29 cellular contexts compared by ENCODE assay signal in the genomic region with DNA sequence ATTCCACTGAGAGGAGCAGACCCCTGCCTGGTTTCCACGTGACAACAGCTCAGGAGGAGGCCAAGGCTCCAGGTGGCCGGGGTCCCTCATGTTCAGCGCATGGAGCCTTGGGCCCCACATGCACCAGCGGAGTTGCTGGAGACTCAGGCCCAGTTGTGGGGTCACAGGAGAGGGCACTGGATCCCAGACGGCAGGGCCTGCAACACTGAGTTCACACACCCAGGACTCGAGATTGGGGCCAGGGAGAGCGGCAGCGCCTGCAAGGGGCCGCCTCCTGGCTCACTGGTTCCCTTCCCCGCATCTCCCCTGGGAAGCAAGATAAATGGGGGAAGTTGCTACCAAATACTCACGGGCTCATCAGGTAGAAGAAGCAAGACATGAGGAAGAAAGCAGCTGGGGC.
DNase-seq lines count a peak whose midpoint lies in the region; ATAC-seq and TF ChIP-seq lines count a peak whose summit lies in the region.
"Had no signal": no experiment of that assay in that cellular context is flagged by ENCODE, and none has a peak within 500 bp of the region (broad histone marks: within the 10 kb centered on the region; RNA-seq: fewer than 3 reads in every experiment).

No MANE protein-coding gene starts in this region.

- H3K27me3 ChIP-seq in BLaER1 treated with 17β-estradiol and CSF1 and Interleukin-3, amounts not matched to agents 10 nM and 100 nM: no peaks in the 10 kb centered on the region
- H3K27me3 ChIP-seq in sigmoid colon: no peaks in the 10 kb centered on the region

- TF ChIP-seq CTCF in WTC11 (IDR thresholded peaks at IDR 0.05) (no peak), sigmoid colon (IDR thresholded peaks at IDR 0.05) (no peak)

- no peak for TF ChIP-seq EP300 in sigmoid colon (IDR thresholded peaks at IDR 0.05)

- no peak overlapping the region for H3K4me3 Mint-ChIP-seq in activated naive CD4-positive, alpha-beta T cell treated with anti-CD3 and anti-CD28 coated beads, Interleukin-2, amount 50 U/mL, for 24 hours
- no peak overlapping the region for H3K4me3 Mint-ChIP-seq in WTC11
- no peak overlapping the region for H3K4me3 Mint-ChIP-seq in activated CD4-positive, alpha-beta T cell treated with anti-CD3 and anti-CD28 coated beads, Interleukin-2, amount 10 ng/mL, durations not matched to agents 7 days and 5 days
- H3K4me3 Mint-ChIP-seq: CD14-positive monocyte; CD8-positive, alpha-beta memory T cell; IgD-negative memory B cell had no signal

- no peaks in the 10 kb centered on the region for H3K9me3 ChIP-seq in BLaER1 treated with 17β-estradiol and CSF1 and Interleukin-3, amounts not matched to agents 10 nM and 100 nM (replicated peaks in 1 of 11)
- H3K9me3 ChIP-seq in sigmoid colon: no peaks in the 10 kb centered on the region
- H3K9me3 ChIP-seq: A549 had no signal

- no peak for TF ChIP-seq POLR2A in sigmoid colon (IDR thresholded peaks at IDR 0.05)

- ATAC-seq in activated naive CD4-positive, alpha-beta T cell treated with anti-CD3 and anti-CD28 coated beads, Interleukin-2, amount 50 U/mL, for 72 hours: no peak
- no peak for ATAC-seq in WTC11
- ATAC-seq: A549, GM12878, HCT116, SK-N-SH treated with all-trans-retinoic acid at 6 μM for 48 hours had no signal

- H3K36me3 Mint-ChIP-seq in activated naive CD4-positive, alpha-beta T cell treated with anti-CD3 and anti-CD28 coated beads, Interleukin-2, amount 50 U/mL, for 24 hours: peaks cover 1% of the 10 kb centered on the region
- no peaks in the 10 kb centered on the region for H3K36me3 Mint-ChIP-seq in activated naive CD4-positive, alpha-beta T cell treated with anti-CD3 and anti-CD28 coated beads, Interleukin-2, amount 50 U/mL, for 72 hours
- H3K36me3 Mint-ChIP-seq in WTC11: no peaks in the 10 kb centered on the region
- H3K36me3 Mint-ChIP-seq in activated CD4-positive, alpha-beta T cell treated with anti-CD3 and anti-CD28 coated beads, Interleukin-2, amount 10 ng/mL, durations not matched to agents 7 days and 5 days (ENCODE audit: low read depth): no peaks in the 10 kb centered on the region

- intact Hi-C loops in sigmoid colon (cut with DNase I): no loop called here

- no peaks in the 10 kb centered on the region for H3K27me3 Mint-ChIP-seq in activated naive CD4-positive, alpha-beta T cell treated with anti-CD3 and anti-CD28 coated beads, Interleukin-2, amount 50 U/mL, for 24 hours
- H3K27me3 Mint-ChIP-seq in WTC11 (ENCODE audit: low read depth): no peaks in the 10 kb centered on the region
- no peaks in the 10 kb centered on the region for H3K27me3 Mint-ChIP-seq in activated CD4-positive, alpha-beta T cell treated with anti-CD3 and anti-CD28 coated beads, Interleukin-2, amount 10 ng/mL, durations not matched to agents 7 days and 5 days
- H3K27me3 Mint-ChIP-seq: IgD-negative memory B cell had no signal

- no peak overlapping the region for H3K4me3 ChIP-seq in BLaER1 treated with 17β-estradiol and CSF1 and Interleukin-3, amounts not matched to agents 10 nM and 100 nM
- H3K4me3 ChIP-seq in sigmoid colon: no peak overlapping the region
- H3K4me3 ChIP-seq: A549, GM12878 had no signal

- no peak for DNase-seq in activated naive CD4-positive, alpha-beta T cell treated with anti-CD3 and anti-CD28 coated beads, Interleukin-2, amount 50 U/mL, for 72 hours (ENCODE audit: low spot score in 2 of 2)
- DNase-seq in WTC11 (ENCODE audit: low spot score) (no peak), sigmoid colon (peak; percentile 55), AG20443 (ENCODE audit: low spot score) (no peak), SHP77 (lab: John Stamatoyannopoulos, UW) (no peak)
- no peak for DNase-seq in activated CD4-positive, alpha-beta T cell treated with anti-CD3 and anti-CD28 coated beads, Interleukin-2, amount 10 ng/mL, durations not matched to agents 7 days and 5 days
- DNase-seq: DMS 273 treated with DMSO at 0.1 percent for 48 hours, DMS79, EL, GDM1, GOT3, MM.1S, NCI-H1048, NCI-H1417 treated with DMSO at 0.1 percent for 48 hours, NCI-H1694 treated with DMSO at 0.1 percent for 48 hours, NCI-H2081, NCI-H2227 treated with DMSO at 0.1 percent for 48 hours, NCI-H526 treated with DMSO at 0.1 percent for 48 hours, RPMI8226 had no signal

- 94 to 95% methylated on average over 11 of the region's 11 CpGs for WGBS in sigmoid colon, 2 donors

- no peak overlapping the region for H3K27ac ChIP-seq in BLaER1 treated with 17β-estradiol and CSF1 and Interleukin-3, amounts not matched to agents 10 nM and 100 nM
- no peak overlapping the region for H3K27ac ChIP-seq in sigmoid colon
- H3K27ac ChIP-seq: A549, KMS-11 had no signal

- H3K4me2 ChIP-seq in BLaER1 treated with 17β-estradiol and CSF1 and Interleukin-3, amounts not matched to agents 10 nM and 100 nM: peak overlapping the region in 8 of 11 experiments; percentile 11 to 55 (median 44); a peak in 14 of 22 replicates
- H3K4me2 ChIP-seq: A549, KMS-11 had no signal

- H3K27ac Mint-ChIP-seq in activated naive CD4-positive, alpha-beta T cell treated with anti-CD3 and anti-CD28 coated beads, Interleukin-2, amount 50 U/mL, for 24 hours: peak overlapping the region; percentile 55
- H3K27ac Mint-ChIP-seq in activated naive CD4-positive, alpha-beta T cell treated with anti-CD3 and anti-CD28 coated beads, Interleukin-2, amount 50 U/mL, for 72 hours: no peak overlapping the region
- H3K27ac Mint-ChIP-seq in WTC11: peak overlapping the region; percentile 41; the same call in 1 of the 2 replicates
- no peak overlapping the region for H3K27ac Mint-ChIP-seq in activated CD4-positive, alpha-beta T cell treated with anti-CD3 and anti-CD28 coated beads, Interleukin-2, amount 10 ng/mL, durations not matched to agents 7 days and 5 days

- H4K20me1 ChIP-seq in BLaER1 treated with 17β-estradiol and CSF1 and Interleukin-3, amounts not matched to agents 10 nM and 100 nM: peaks cover 0 to 51% (median 5%) of the 10 kb centered on the region in 11 experiments; a peak in 8 of 22 replicates

- H3K36me3 ChIP-seq in BLaER1 treated with 17β-estradiol and CSF1 and Interleukin-3, amounts not matched to agents 10 nM and 100 nM: no peaks in the 10 kb centered on the region; a peak in 1 of 22 replicates
- H3K36me3 ChIP-seq in sigmoid colon: no peaks in the 10 kb centered on the region

- peaks cover 0 to 12% (median 9%) of the 10 kb centered on the region in 10 experiments; a peak in 13 of 20 replicates for H3K4me1 ChIP-seq in BLaER1 treated with 17β-estradiol and CSF1 and Interleukin-3, amounts not matched to agents 10 nM and 100 nM
- H3K4me1 ChIP-seq in sigmoid colon: peaks cover 0 to 15% (median 0%) of the 10 kb centered on the region in 4 donors
- H3K4me1 ChIP-seq: A549 had no signal

- CTCF ChIA-PET in WTC11 (lab: Charles Lee): interaction anchor here (1.8 to 2.0 kb wide), 2 partner anchors 9 to 11 kb away, joined by 6 read pairs; no protein-coding TSS in a partner anchor
- CTCF ChIA-PET in activated CD4-positive, alpha-beta T cell treated with anti-CD3 and anti-CD28 coated beads, Interleukin-2, amount 10 ng/mL, durations not matched to agents 7 days and 5 days (lab: Charles Lee): no interaction called here

- no peak overlapping the region for H3K9ac ChIP-seq in BLaER1 treated with 17β-estradiol and CSF1 and Interleukin-3, amounts not matched to agents 10 nM and 100 nM
- H3K9ac ChIP-seq: KMS-11 had no signal

- H3K9me3 Mint-ChIP-seq in activated naive CD4-positive, alpha-beta T cell treated with anti-CD3 and anti-CD28 coated beads, Interleukin-2, amount 50 U/mL, for 24 hours: no peaks in the 10 kb centered on the region
- H3K9me3 Mint-ChIP-seq in activated naive CD4-positive, alpha-beta T cell treated with anti-CD3 and anti-CD28 coated beads, Interleukin-2, amount 50 U/mL, for 72 hours: no peaks in the 10 kb centered on the region
- H3K9me3 Mint-ChIP-seq in WTC11: no peaks in the 10 kb centered on the region
- H3K9me3 Mint-ChIP-seq in activated CD4-positive, alpha-beta T cell treated with anti-CD3 and anti-CD28 coated beads, Interleukin-2, amount 10 ng/mL, durations not matched to agents 7 days and 5 days: no peaks in the 10 kb centered on the region
- H3K9me3 Mint-ChIP-seq: CD14-positive monocyte; CD8-positive, alpha-beta memory T cell had no signal

- no peaks in the 10 kb centered on the region for H3K4me1 Mint-ChIP-seq in activated naive CD4-positive, alpha-beta T cell treated with anti-CD3 and anti-CD28 coated beads, Interleukin-2, amount 50 U/mL, for 24 hours
- H3K4me1 Mint-ChIP-seq in WTC11: peaks cover 29% of the 10 kb centered on the region
- H3K4me1 Mint-ChIP-seq in activated CD4-positive, alpha-beta T cell treated with anti-CD3 and anti-CD28 coated beads, Interleukin-2, amount 10 ng/mL, durations not matched to agents 7 days and 5 days: no peaks in the 10 kb centered on the region
- H3K4me1 Mint-ChIP-seq: CD14-positive monocyte; CD8-positive, alpha-beta memory T cell; IgD-negative memory B cell had no signal

- POLR2A ChIA-PET in WTC11 (lab: Charles Lee): no interaction called here
- POLR2A ChIA-PET in activated CD4-positive, alpha-beta T cell treated with anti-CD3 and anti-CD28 coated beads, Interleukin-2, amount 10 ng/mL, durations not matched to agents 7 days and 5 days (lab: Charles Lee): no interaction called here

TF ChIP-seq in WTC11, 78 proteins besides CTCF, POLR2A, EP300 and RAD21 (continues in another document):
- TF ChIP-seq GTF2I (CRISPR knock-in tag; conservative IDR thresholded peaks at IDR 0.05): no peak
- TF ChIP-seq, protein P1, sequence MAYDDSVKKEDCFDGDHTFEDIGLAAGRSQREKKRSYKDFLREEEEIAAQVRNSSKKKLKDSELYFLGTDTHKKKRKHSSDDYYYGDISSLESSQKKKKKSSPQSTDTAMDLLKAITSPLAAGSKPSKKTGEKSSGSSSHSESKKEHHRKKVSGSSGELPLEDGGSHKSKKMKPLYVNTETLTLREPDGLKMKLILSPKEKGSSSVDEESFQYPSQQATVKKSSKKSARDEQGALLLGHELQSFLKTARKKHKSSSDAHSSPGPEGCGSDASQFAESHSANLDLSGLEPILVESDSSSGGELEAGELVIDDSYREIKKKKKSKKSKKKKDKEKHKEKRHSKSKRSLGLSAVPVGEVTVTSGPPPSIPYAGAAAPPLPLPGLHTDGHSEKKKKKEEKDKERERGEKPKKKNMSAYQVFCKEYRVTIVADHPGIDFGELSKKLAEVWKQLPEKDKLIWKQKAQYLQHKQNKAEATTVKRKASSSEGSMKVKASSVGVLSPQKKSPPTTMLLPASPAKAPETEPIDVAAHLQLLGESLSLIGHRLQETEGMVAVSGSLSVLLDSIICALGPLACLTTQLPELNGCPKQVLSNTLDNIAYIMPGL (CRISPR knock-in tag; IDR thresholded peaks at IDR 0.05): no peak
- TF ChIP-seq, protein P2, sequence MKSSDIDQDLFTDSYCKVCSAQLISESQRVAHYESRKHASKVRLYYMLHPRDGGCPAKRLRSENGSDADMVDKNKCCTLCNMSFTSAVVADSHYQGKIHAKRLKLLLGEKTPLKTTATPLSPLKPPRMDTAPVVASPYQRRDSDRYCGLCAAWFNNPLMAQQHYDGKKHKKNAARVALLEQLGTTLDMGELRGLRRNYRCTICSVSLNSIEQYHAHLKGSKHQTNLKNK (CRISPR knock-in tag; IDR thresholded peaks at IDR 0.05): no peak
- TF ChIP-seq TCF7 (CRISPR knock-in tag; IDR thresholded peaks at IDR 0.05; ENCODE audit: low read depth): no peak
- no peak for TF ChIP-seq JAZF1 (CRISPR knock-in tag; IDR thresholded peaks at IDR 0.05)
- no peak for TF ChIP-seq ZNF121 (CRISPR knock-in tag; IDR thresholded peaks at IDR 0.05)

Comparison
In these comparisons a context has a peak if more than half of its experiments do, and no peak if none do; other contexts are left out.
1. H3K27ac Mint-ChIP-seq: peak in activated naive CD4-positive, alpha-beta T cell treated with anti-CD3 and anti-CD28 coated beads, Interleukin-2, amount 50 U/mL, for 24 hours (single experiment) and WTC11 (single experiment); none in activated naive CD4-positive, alpha-beta T cell treated with anti-CD3 and anti-CD28 coated beads, Interleukin-2, amount 50 U/mL, for 72 hours (0 of 2) and activated CD4-positive, alpha-beta T cell treated with anti-CD3 and anti-CD28 coated beads, Interleukin-2, amount 10 ng/mL, durations not matched to agents 7 days and 5 days (single experiment).